Comparison of ENCODE assay signal across 8 cellular contexts in the genomic region with DNA sequence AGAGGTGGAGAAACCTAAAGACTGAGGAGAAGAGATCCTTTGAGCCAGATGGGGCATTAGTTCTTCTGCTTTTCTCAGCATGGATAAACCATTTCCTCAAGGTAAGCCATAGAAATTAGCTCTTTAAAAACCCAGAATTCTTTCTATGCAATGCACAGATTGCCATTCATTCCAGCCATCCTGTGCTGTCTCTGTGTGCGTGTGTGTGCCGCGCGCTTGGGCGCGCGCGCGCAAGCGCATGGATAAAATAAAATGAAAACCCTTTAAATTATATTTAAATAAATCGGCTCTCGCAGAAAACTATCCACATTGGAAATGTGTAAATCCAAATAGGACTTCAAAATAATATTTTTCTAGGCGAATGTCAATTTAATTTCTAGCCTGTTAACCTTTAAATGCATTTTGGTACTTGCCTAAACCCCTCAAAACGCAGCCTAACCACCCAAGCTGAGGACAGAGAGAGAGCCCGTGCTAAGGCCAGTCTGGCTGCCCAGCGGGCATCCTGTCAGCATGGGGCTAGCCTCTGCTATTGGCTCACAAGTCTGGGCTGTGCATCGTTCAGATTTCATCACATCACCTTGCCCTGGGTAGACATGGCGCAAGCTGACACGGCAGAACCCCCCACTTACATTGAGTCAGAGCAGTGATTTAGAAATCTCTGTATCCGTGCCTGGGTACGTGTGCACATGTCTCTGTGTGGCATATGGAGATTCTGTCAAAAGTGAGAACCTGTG.
DNase-seq lines count a peak whose midpoint lies in the region; ATAC-seq lines count a peak whose summit lies in the region.

No MANE protein-coding gene starts in this region.

- CTCF ChIA-PET in activated CD4-positive, alpha-beta T cell treated with anti-CD3 and anti-CD28 coated beads for 36 hours (lab: Charles Lee) = no interaction called here

- H3K27ac Mint-ChIP-seq in activated CD4-positive, alpha-beta T cell treated with anti-CD3 and anti-CD28 coated beads for 36 hours = no peak overlapping the region
- no peak overlapping the region for H3K27ac Mint-ChIP-seq in activated naive CD8-positive, alpha-beta T cell treated with anti-CD3 and anti-CD28 coated beads, Interleukin-2, amount 50 U/mL, for 24 hours

- H3K4me3 Mint-ChIP-seq in activated CD4-positive, alpha-beta T cell treated with anti-CD3 and anti-CD28 coated beads for 36 hours = peak overlapping the region; percentile 74
- H3K4me3 Mint-ChIP-seq in activated naive CD8-positive, alpha-beta T cell treated with anti-CD3 and anti-CD28 coated beads, Interleukin-2, amount 50 U/mL, for 24 hours = peak overlapping the region; percentile 21

- H3K9me3 ChIP-seq in iPS-15b (ENCODE audit: control insufficient read depth, insufficient read depth, low read length) = no peaks in the 10 kb centered on the region

- intact Hi-C loops in activated CD4-positive, alpha-beta T cell treated with anti-CD3 and anti-CD28 coated beads for 36 hours (cut with DNase I, micrococcal nuclease) = no loop called here

- peaks cover under 1% of the 10 kb centered on the region for H3K9me3 Mint-ChIP-seq in activated CD4-positive, alpha-beta T cell treated with anti-CD3 and anti-CD28 coated beads for 36 hours (ENCODE audit: low read depth)
- H3K9me3 Mint-ChIP-seq in activated naive CD8-positive, alpha-beta T cell treated with anti-CD3 and anti-CD28 coated beads, Interleukin-2, amount 50 U/mL, for 24 hours = no peaks in the 10 kb centered on the region

- H3K36me3 ChIP-seq in iPS-15b (ENCODE audit: control insufficient read depth, insufficient read depth, low read length) = no peaks in the 10 kb centered on the region

- no peak for DNase-seq in activated CD4-positive, alpha-beta T cell treated with anti-CD3 and anti-CD28 coated beads for 36 hours
- DNase-seq in activated CD4-positive, alpha-beta T cell treated with anti-CD3 and anti-CD28 coated beads, Interleukin-2, amount 50 U/mL, for 4 hours = no peak
- no peak for DNase-seq in activated naive CD8-positive, alpha-beta T cell treated with anti-CD3 and anti-CD28 coated beads, Interleukin-2, amount 50 U/mL, for 24 hours
- DNase-seq in superior temporal gyrus (ENCODE audit: extremely low spot score) (peak; percentile 13), NCI-H510A treated with DMSO at 0.1 percent for 48 hours (lab: John Stamatoyannopoulos, UW) (no peak), OCI-M2 (lab: John Stamatoyannopoulos, UW; ENCODE audit: unreplicated experiment) (no peak)
- no peak for DNase-seq in stimulated activated CD4-positive, alpha-beta T cell treated with anti-CD3 and anti-CD28 coated beads, Interleukin-4, amount 100 ng/mL, for 4 hours

- peaks cover 6% of the 10 kb centered on the region for H3K4me1 Mint-ChIP-seq in activated CD4-positive, alpha-beta T cell treated with anti-CD3 and anti-CD28 coated beads for 36 hours
- H3K4me1 Mint-ChIP-seq in activated naive CD8-positive, alpha-beta T cell treated with anti-CD3 and anti-CD28 coated beads, Interleukin-2, amount 50 U/mL, for 24 hours = no peaks in the 10 kb centered on the region

- POLR2A ChIA-PET in activated CD4-positive, alpha-beta T cell treated with anti-CD3 and anti-CD28 coated beads for 36 hours (lab: Charles Lee) = no interaction called here

- ATAC-seq in activated CD4-positive, alpha-beta T cell treated with anti-CD3 and anti-CD28 coated beads for 36 hours = no peak
- no peak for ATAC-seq in activated naive CD8-positive, alpha-beta T cell treated with anti-CD3 and anti-CD28 coated beads, Interleukin-2, amount 50 U/mL, for 24 hours

- H3K4me3 ChIP-seq in iPS-15b (ENCODE audit: low read depth, low read length) = peak overlapping the region; percentile 47

- H3K4me1 ChIP-seq in iPS-15b (ENCODE audit: control insufficient read depth, insufficient read depth, low read length) = peaks cover 4% of the 10 kb centered on the region

- H3K9ac ChIP-seq in iPS-15b (ENCODE audit: low read depth, low read length) = no peak overlapping the region

- H3K27me3 ChIP-seq in iPS-15b (ENCODE audit: control insufficient read depth, insufficient read depth, low read length) = no peaks in the 10 kb centered on the region

- H3K36me3 Mint-ChIP-seq in activated CD4-positive, alpha-beta T cell treated with anti-CD3 and anti-CD28 coated beads for 36 hours (ENCODE audit: low read depth) = no peaks in the 10 kb centered on the region
- no peaks in the 10 kb centered on the region for H3K36me3 Mint-ChIP-seq in activated naive CD8-positive, alpha-beta T cell treated with anti-CD3 and anti-CD28 coated beads, Interleukin-2, amount 50 U/mL, for 24 hours (ENCODE audit: low read depth)

- H3K27me3 Mint-ChIP-seq in activated CD4-positive, alpha-beta T cell treated with anti-CD3 and anti-CD28 coated beads for 36 hours = no peaks in the 10 kb centered on the region
- peaks cover 2% of the 10 kb centered on the region for H3K27me3 Mint-ChIP-seq in activated naive CD8-positive, alpha-beta T cell treated with anti-CD3 and anti-CD28 coated beads, Interleukin-2, amount 50 U/mL, for 24 hours
